8 cellular contexts compared by ENCODE assay signal in genomic region chr22:20506543-20507252, GRCh38. TPM values are rescaled to one million over a fixed set of nuclear protein-coding genes. Genes with fewer than 3 reads are reported as not detected.
A peak's percentile ranks its signal among the peaks of the same experiment; 100 is the strongest.
DNase-seq lines count a peak whose midpoint lies in the region; ATAC-seq, FAIRE-seq and TF ChIP-seq lines count a peak whose summit lies in the region.

No MANE protein-coding gene starts in this region.

- in situ Hi-C loops in Panc1 (cut with HindIII; ENCODE audit: low pct_unique_long_range_greater_than_20kb, low sequenced_read_pairs): no loop called here
- in situ Hi-C loops in GM13977 (cut with MboI; ENCODE audit: low pct_unique_long_range_greater_than_20kb, low sequenced_read_pairs, unreplicated experiment): no loop called here

- no peaks in the 10 kb centered on the region for H3K9me3 Mint-ChIP-seq in CD8-positive, alpha-beta memory T cell

- no peaks in the 10 kb centered on the region for H3K9me3 ChIP-seq in CD8-positive, alpha-beta memory T cell (ENCODE audit: low read length)
- H3K9me3 ChIP-seq in Panc1 (ENCODE audit: control insufficient read depth, insufficient read depth, low read depth, low read length) (no peaks in the 10 kb centered on the region), pancreas (no peaks in the 10 kb centered on the region)

- H3K4me1 Mint-ChIP-seq in CD8-positive, alpha-beta memory T cell: peaks cover 42 to 48% (median 45%) of the 10 kb centered on the region in 3 donors

- CTCF ChIA-PET in CD8-positive, alpha-beta memory T cell (lab: Charles Lee): interaction anchor here (1.2 to 4.3 kb wide), 7 partner anchors 10 to 64 kb away, joined by 3 to 16 read pairs (median 6); no protein-coding TSS in a partner anchor
- CTCF ChIA-PET in Panc1 (lab: Charles Lee): no interaction called here

- no peak for TF ChIP-seq CTCF in Panc1 (IDR thresholded peaks at IDR 0.05)
- no peak for TF ChIP-seq CTCF in epithelial cell of esophagus (IDR thresholded peaks at IDR 0.05; ENCODE audit: insufficient read depth, low read depth, low read length, missing control alignments)
- no peak for TF ChIP-seq CTCF in pancreas (IDR thresholded peaks at IDR 0.05)
- no peak for TF ChIP-seq CTCF in GM13977 (IDR thresholded peaks at IDR 0.05; ENCODE audit: extremely low read depth, insufficient read depth, missing control alignments)

- intact Hi-C loops in Panc1 (cut with micrococcal nuclease; ENCODE audit: unreplicated experiment) (no loop called here), pancreas (cut with DNase I) (no loop called here)

- BruUV-seq in Panc1 (replicated peaks; lab: Mats Ljungman, UMichigan): no TSS peak

- 72 to 73% methylated on average over 13 of the region's 13 CpGs for WGBS in pancreas, 2 donors

- H3K27ac ChIP-seq in CD8-positive, alpha-beta memory T cell (ENCODE audit: low read depth, low read length): peak overlapping the region; percentile 99
- H3K27ac ChIP-seq in Panc1 (ENCODE audit: low read length) (peak overlapping the region; percentile 95), pancreas (peak overlapping the region in 3 of 4 donors; percentile 86 to 92 (median 91))

- peak overlapping the region; percentile 98 for H3K4me3 ChIP-seq in CD8-positive, alpha-beta memory T cell (ENCODE audit: low read length)
- H3K4me3 ChIP-seq in Panc1 (ENCODE audit: low read depth in 2 of 2, low read length in 2 of 2): peak overlapping the region; percentile 95 to 97
- peak overlapping the region; percentile 97 for H3K4me3 ChIP-seq in epithelial cell of esophagus (ENCODE audit: low read length)
- peak overlapping the region in 3 of 4 donors; percentile 81 to 98 (median 96) for H3K4me3 ChIP-seq in pancreas

- no peak for DNase-seq in CD8-positive, alpha-beta memory T cell
- no peak for DNase-seq in Panc1 (ENCODE audit: low read depth, low spot score)
- no peak for DNase-seq in epithelial cell of esophagus (ENCODE audit: low read depth)
- no peak for DNase-seq in pancreas
- DNase-seq in RKO (ENCODE audit: low spot score): no peak
- DNase-seq in NCI-H1105 (lab: John Stamatoyannopoulos, UW): no peak
- DNase-seq in GM13977 (ENCODE audit: low spot score): no peak
- no peak for DNase-seq in stimulated activated CD8-positive, alpha-beta memory T cell treated with anti-CD3 and anti-CD28 coated beads, Interleukin-4, amount 100 ng/mL, for 48 hours

- no peak for FAIRE-seq in pancreas (lab: Jason Lieb, UNC)

- peaks cover 0 to 32% (median 12%) of the 10 kb centered on the region in 3 donors for H3K36me3 Mint-ChIP-seq in CD8-positive, alpha-beta memory T cell

- no peak for ATAC-seq in Panc1
- no peak for ATAC-seq in pancreas

- peak overlapping the region; percentile 94 to 100 (median 97) for H3K4me3 Mint-ChIP-seq in CD8-positive, alpha-beta memory T cell

- no peaks in the 10 kb centered on the region for H3K27me3 ChIP-seq in CD8-positive, alpha-beta memory T cell (ENCODE audit: insufficient read depth, low read length, poor library complexity, severe bottlenecking)
- H3K27me3 ChIP-seq in Panc1 (ENCODE audit: control insufficient read depth, insufficient read depth, low read length) (no peaks in the 10 kb centered on the region), pancreas (no peaks in the 10 kb centered on the region)

- H3K4me1 ChIP-seq in CD8-positive, alpha-beta memory T cell (ENCODE audit: insufficient read depth, low read length): peaks cover 37% of the 10 kb centered on the region
- peaks cover 33% of the 10 kb centered on the region for H3K4me1 ChIP-seq in Panc1 (ENCODE audit: control insufficient read depth, insufficient read depth, low read length)
- H3K4me1 ChIP-seq in pancreas: peaks cover 0 to 26% (median 16%) of the 10 kb centered on the region in 3 donors

- POLR2A ChIA-PET in CD8-positive, alpha-beta memory T cell (lab: Charles Lee): interaction anchor here (1.2 to 2.9 kb wide), 5 partner anchors 41 to 61 kb away, joined by 8 to 23 read pairs (median 10); no protein-coding TSS in a partner anchor
- POLR2A ChIA-PET in Panc1 (lab: Charles Lee): interaction anchor here (0.7 kb wide), 1 partner anchor 141 kb away, joined by 4 read pairs; no protein-coding TSS in a partner anchor

- peak overlapping the region; percentile 73 to 99 (median 97) for H3K27ac Mint-ChIP-seq in CD8-positive, alpha-beta memory T cell

- peaks cover 5% of the 10 kb centered on the region for H3K36me3 ChIP-seq in CD8-positive, alpha-beta memory T cell (ENCODE audit: insufficient read depth, low read length)
- peaks cover 4% of the 10 kb centered on the region; the same call in 1 of the 2 replicates for H3K36me3 ChIP-seq in Panc1 (ENCODE audit: control insufficient read depth, insufficient read depth, low read length)
- no peaks in the 10 kb centered on the region for H3K36me3 ChIP-seq in pancreas

- peaks cover 0 to 1% of the 10 kb centered on the region in 2 donors for H3K27me3 Mint-ChIP-seq in CD8-positive, alpha-beta memory T cell

RNA-seq across cellular contexts. Expression of gene MED15, which starts 0.7 kb away (rescaled TPM):
- total RNA-seq in CD8-positive, alpha-beta memory T cell: 100 to 1,000 TPM in 1 of 2 experiments, 10 to 100 TPM in 1; 98.0 to 106 TPM
- polyA plus RNA-seq in CD8-positive, alpha-beta memory T cell: 120 TPM
- total RNA-seq in Panc1 (2021; ENCODE audit: unreplicated experiment) (59.3 TPM), pancreas (10 to 100 TPM; 27.1 to 47.9 (median 35.4) TPM)
- polyA plus RNA-seq in Panc1 (2012; ENCODE audit: insufficient read length): 47.7 TPM
- polyA plus RNA-seq in pancreas: 10 to 100 TPM; 61.0 to 61.7 TPM

RNA-seq across cellular contexts. Expression of gene KLHL22, which starts 11.1 kb away (rescaled TPM):
- 10 to 100 TPM; 17.2 to 17.6 TPM for total RNA-seq in CD8-positive, alpha-beta memory T cell
- polyA plus RNA-seq in CD8-positive, alpha-beta memory T cell: 25.4 TPM
- total RNA-seq in Panc1 (2021; ENCODE audit: unreplicated experiment) (14.5 TPM), pancreas (10 to 100 TPM in 4 of 6 donors, 1 to 10 TPM in 2; 9.9 to 15.0 (median 12.4) TPM)
- 16.9 TPM for polyA plus RNA-seq in Panc1 (2012; ENCODE audit: insufficient read length)
- 10 to 100 TPM; 22.2 to 22.9 TPM for polyA plus RNA-seq in pancreas
